In genomic region chr19:47227347-47228167, GRCh38 we compare ENCODE assay signal across 1 cellular context.
TF ChIP-seq lines count a peak whose summit lies in the region.

No MANE protein-coding gene starts in this region.

TF ChIP-seq in HEK293, 187 proteins besides CTCF, POLR2A, EP300 and RAD21 (continued from another document and continues in another):
- TF ChIP-seq, protein P1, sequence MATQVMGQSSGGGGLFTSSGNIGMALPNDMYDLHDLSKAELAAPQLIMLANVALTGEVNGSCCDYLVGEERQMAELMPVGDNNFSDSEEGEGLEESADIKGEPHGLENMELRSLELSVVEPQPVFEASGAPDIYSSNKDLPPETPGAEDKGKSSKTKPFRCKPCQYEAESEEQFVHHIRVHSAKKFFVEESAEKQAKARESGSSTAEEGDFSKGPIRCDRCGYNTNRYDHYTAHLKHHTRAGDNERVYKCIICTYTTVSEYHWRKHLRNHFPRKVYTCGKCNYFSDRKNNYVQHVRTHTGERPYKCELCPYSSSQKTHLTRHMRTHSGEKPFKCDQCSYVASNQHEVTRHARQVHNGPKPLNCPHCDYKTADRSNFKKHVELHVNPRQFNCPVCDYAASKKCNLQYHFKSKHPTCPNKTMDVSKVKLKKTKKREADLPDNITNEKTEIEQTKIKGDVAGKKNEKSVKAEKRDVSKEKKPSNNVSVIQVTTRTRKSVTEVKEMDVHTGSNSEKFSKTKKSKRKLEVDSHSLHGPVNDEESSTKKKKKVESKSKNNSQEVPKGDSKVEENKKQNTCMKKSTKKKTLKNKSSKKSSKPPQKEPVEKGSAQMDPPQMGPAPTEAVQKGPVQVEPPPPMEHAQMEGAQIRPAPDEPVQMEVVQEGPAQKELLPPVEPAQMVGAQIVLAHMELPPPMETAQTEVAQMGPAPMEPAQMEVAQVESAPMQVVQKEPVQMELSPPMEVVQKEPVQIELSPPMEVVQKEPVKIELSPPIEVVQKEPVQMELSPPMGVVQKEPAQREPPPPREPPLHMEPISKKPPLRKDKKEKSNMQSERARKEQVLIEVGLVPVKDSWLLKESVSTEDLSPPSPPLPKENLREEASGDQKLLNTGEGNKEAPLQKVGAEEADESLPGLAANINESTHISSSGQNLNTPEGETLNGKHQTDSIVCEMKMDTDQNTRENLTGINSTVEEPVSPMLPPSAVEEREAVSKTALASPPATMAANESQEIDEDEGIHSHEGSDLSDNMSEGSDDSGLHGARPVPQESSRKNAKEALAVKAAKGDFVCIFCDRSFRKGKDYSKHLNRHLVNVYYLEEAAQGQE (tag by site-specific recombination; IDR thresholded peaks at IDR 0.05): no peak
- TF ChIP-seq ZNF132 (tag by site-specific recombination; IDR thresholded peaks at IDR 0.05; ENCODE audit: borderline replicate concordance) (no peak), ZNF571 (tag by site-specific recombination; IDR thresholded peaks at IDR 0.05) (no peak), OVOL3 (tag by site-specific recombination; IDR thresholded peaks at IDR 0.05) (no peak), ZNF391 (tag by site-specific recombination; IDR thresholded peaks at IDR 0.05; ENCODE audit: borderline replicate concordance, low read depth) (no peak), HOXD13 (CRISPR knock-in tag; IDR thresholded peaks at IDR 0.05; ENCODE audit: borderline replicate concordance) (no peak), ZNF510 (tag by site-specific recombination; IDR thresholded peaks at IDR 0.05; ENCODE audit: insufficient replicate concordance) (no peak), ZNF830 (tag by site-specific recombination; IDR thresholded peaks at IDR 0.05; ENCODE audit: low read depth) (no peak), ZNF341 (tag by site-specific recombination; IDR thresholded peaks at IDR 0.05; ENCODE audit: low read depth) (peak; percentile 91), ZNF792 (tag by site-specific recombination; IDR thresholded peaks at IDR 0.05) (no peak), ZBTB10 (tag by site-specific recombination; IDR thresholded peaks at IDR 0.05) (peak; percentile 96), ZIC2 (tag by site-specific recombination; IDR thresholded peaks at IDR 0.05) (peak; percentile 62), OSR2 (tag by site-specific recombination; IDR thresholded peaks at IDR 0.05) (no peak; the same call in 1 of the 2 replicates), ZNF362 (tag by site-specific recombination; IDR thresholded peaks at IDR 0.05) (no peak), ZNF768 (tag by site-specific recombination; IDR thresholded peaks at IDR 0.05) (no peak), ZNF350 (tag by site-specific recombination; IDR thresholded peaks at IDR 0.05) (no peak), ZNF785 (tag by site-specific recombination; IDR thresholded peaks at IDR 0.05) (no peak), HOXC10 (CRISPR knock-in tag; IDR thresholded peaks at IDR 0.05) (no peak), ZNF561 (tag by site-specific recombination; IDR thresholded peaks at IDR 0.05; ENCODE audit: borderline replicate concordance) (no peak), ZNF2 (tag by site-specific recombination; IDR thresholded peaks at IDR 0.05) (no peak; the same call in 1 of the 2 replicates), ZBTB7A (tag by site-specific recombination; IDR thresholded peaks at IDR 0.05; ENCODE audit: low read depth) (peak; percentile 87), ZNF175 (tag by site-specific recombination; IDR thresholded peaks at IDR 0.05) (no peak), ZNF449 (tag by site-specific recombination; IDR thresholded peaks at IDR 0.05) (no peak), ZEB2 (tag by site-specific recombination; IDR thresholded peaks at IDR 0.05) (peak; percentile 76; the same call in 1 of the 2 replicates), ZNF416 (tag by site-specific recombination; IDR thresholded peaks at IDR 0.05) (no peak), ZNF600 (tag by site-specific recombination; IDR thresholded peaks at IDR 0.05) (no peak), SETDB1 (IDR thresholded peaks at IDR 0.05; ENCODE audit: insufficient read length, low read length) (no peak), ZNF266 (tag by site-specific recombination; IDR thresholded peaks at IDR 0.05; ENCODE audit: low read depth) (no peak), ZNF48 (tag by site-specific recombination; IDR thresholded peaks at IDR 0.05) (no peak), ZNF274 (IDR thresholded peaks at IDR 0.05; ENCODE audit: low read length) (no peak), ZNF274 (tag by site-specific recombination; IDR thresholded peaks at IDR 0.05; ENCODE audit: borderline replicate concordance) (no peak), ZNF660 (tag by site-specific recombination; IDR thresholded peaks at IDR 0.05) (no peak), ZNF843 (tag by site-specific recombination; IDR thresholded peaks at IDR 0.05) (peak; percentile 59; the same call in 1 of the 2 replicates), ZNF223 (tag by site-specific recombination; IDR thresholded peaks at IDR 0.05) (no peak), ZNF148 (tag by site-specific recombination; IDR thresholded peaks at IDR 0.05; ENCODE audit: borderline replicate concordance) (no peak), ZNF146 (tag by site-specific recombination; IDR thresholded peaks at IDR 0.05) (no peak), MEIS1 (CRISPR knock-in tag; IDR thresholded peaks at IDR 0.05; ENCODE audit: borderline replicate concordance) (no peak), ZNF791 (tag by site-specific recombination; IDR thresholded peaks at IDR 0.05) (no peak), ZNF239 (tag by site-specific recombination; IDR thresholded peaks at IDR 0.05) (0 out of 2 replicates have a peak, but pooled peaks have one; percentile 42), ZNF560 (tag by site-specific recombination; IDR thresholded peaks at IDR 0.05; ENCODE audit: borderline replicate concordance) (no peak), TRIM28 (IDR thresholded peaks at IDR 0.05; ENCODE audit: borderline replicate concordance, low read length) (peak; percentile 31; the same call in 1 of the 2 replicates), ZSCAN18 (tag by site-specific recombination; IDR thresholded peaks at IDR 0.05) (no peak), KLF8 (tag by site-specific recombination; IDR thresholded peaks at IDR 0.05) (peak; percentile 86), ZNF221 (tag by site-specific recombination; IDR thresholded peaks at IDR 0.05; ENCODE audit: borderline replicate concordance) (no peak), ZNF596 (tag by site-specific recombination; IDR thresholded peaks at IDR 0.05) (no peak; the same call in 1 of the 2 replicates)
- TF ChIP-seq, protein P2, sequence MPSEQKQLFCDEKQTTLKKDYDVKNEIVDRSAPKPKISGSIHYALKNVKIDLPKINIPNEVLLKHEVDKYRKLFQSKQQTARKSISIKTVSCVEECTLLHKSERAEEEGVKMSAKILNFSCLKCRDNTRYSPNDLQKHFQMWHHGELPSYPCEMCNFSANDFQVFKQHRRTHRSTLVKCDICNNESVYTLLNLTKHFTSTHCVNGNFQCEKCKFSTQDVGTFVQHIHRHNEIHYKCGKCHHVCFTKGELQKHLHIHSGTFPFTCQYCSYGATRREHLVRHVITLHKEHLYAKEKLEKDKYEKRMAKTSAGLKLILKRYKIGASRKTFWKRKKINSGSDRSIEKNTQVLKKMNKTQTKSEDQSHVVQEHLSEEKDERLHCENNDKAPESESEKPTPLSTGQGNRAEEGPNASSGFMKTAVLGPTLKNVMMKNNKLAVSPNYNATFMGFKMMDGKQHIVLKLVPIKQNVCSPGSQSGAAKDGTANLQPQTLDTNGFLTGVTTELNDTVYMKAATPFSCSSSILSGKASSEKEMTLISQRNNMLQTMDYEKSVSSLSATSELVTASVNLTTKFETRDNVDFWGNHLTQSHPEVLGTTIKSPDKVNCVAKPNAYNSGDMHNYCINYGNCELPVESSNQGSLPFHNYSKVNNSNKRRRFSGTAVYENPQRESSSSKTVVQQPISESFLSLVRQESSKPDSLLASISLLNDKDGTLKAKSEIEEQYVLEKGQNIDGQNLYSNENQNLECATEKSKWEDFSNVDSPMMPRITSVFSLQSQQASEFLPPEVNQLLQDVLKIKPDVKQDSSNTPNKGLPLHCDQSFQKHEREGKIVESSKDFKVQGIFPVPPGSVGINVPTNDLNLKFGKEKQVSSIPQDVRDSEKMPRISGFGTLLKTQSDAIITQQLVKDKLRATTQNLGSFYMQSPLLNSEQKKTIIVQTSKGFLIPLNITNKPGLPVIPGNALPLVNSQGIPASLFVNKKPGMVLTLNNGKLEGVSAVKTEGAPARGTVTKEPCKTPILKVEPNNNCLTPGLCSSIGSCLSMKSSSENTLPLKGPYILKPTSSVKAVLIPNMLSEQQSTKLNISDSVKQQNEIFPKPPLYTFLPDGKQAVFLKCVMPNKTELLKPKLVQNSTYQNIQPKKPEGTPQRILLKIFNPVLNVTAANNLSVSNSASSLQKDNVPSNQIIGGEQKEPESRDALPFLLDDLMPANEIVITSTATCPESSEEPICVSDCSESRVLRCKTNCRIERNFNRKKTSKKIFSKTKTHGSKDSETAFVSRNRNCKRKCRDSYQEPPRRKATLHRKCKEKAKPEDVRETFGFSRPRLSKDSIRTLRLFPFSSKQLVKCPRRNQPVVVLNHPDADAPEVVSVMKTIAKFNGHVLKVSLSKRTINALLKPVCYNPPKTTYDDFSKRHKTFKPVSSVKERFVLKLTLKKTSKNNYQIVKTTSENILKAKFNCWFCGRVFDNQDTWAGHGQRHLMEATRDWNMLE (tag by site-specific recombination; conservative IDR thresholded peaks at IDR 0.05; ENCODE audit: low read depth): no peak
- TF ChIP-seq, protein P3, sequence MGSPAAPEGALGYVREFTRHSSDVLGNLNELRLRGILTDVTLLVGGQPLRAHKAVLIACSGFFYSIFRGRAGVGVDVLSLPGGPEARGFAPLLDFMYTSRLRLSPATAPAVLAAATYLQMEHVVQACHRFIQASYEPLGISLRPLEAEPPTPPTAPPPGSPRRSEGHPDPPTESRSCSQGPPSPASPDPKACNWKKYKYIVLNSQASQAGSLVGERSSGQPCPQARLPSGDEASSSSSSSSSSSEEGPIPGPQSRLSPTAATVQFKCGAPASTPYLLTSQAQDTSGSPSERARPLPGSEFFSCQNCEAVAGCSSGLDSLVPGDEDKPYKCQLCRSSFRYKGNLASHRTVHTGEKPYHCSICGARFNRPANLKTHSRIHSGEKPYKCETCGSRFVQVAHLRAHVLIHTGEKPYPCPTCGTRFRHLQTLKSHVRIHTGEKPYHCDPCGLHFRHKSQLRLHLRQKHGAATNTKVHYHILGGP (tag by site-specific recombination; IDR thresholded peaks at IDR 0.05): peak; percentile 52; the same call in 1 of the 2 replicates
